1 cellular context compared by ENCODE assay signal in the genomic region with DNA sequence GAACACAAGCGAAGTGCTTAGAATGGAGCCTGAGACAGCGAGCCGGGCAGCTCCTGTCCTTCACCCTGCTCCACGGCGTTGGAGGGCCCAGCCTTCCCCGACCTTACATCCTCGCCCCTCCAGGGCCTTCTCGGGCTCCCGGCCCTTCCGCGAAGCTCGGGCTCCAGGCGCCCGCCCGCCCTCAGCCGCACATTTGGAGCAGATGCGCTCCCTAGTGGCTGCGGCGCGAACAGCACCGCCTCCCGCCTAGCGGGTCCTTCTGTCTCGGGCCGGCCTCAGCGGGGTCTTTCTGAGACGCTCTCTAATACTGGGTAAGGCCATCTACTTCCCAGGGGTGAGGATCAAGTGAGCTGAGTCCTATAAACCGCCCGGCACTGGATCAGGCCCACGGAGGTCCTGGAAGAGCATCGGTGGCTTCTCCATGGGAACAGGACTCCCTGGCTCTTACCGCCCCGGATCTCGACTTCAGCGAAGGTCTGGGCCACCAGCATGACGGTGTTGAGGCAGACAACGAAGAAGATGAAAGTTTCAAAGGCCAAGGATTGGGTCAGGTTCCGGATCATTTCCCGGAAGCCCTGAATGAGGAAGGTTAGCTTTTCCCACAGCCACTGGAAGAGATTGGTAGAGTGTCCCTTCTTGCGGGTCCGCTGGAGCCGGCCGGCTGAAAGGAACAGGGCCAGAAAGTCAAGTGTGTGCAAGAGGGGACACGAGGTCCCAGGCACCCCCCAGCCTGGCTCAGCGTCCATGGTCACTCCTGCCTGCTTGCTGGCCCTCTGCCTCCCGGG.
TF ChIP-seq lines count a peak whose summit lies in the region.

No MANE protein-coding gene starts in this region.

TF ChIP-seq in K562, 482 proteins besides CTCF, POLR2A, EP300 and RAD21 (continued from another document and continues in another):
- TF ChIP-seq, protein P1, sequence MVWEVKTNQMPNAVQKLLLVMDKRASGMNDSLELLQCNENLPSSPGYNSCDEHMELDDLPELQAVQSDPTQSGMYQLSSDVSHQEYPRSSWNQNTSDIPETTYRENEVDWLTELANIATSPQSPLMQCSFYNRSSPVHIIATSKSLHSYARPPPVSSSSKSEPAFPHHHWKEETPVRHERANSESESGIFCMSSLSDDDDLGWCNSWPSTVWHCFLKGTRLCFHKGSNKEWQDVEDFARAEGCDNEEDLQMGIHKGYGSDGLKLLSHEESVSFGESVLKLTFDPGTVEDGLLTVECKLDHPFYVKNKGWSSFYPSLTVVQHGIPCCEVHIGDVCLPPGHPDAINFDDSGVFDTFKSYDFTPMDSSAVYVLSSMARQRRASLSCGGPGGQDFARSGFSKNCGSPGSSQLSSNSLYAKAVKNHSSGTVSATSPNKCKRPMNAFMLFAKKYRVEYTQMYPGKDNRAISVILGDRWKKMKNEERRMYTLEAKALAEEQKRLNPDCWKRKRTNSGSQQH (CRISPR knock-in tag; IDR thresholded peaks at IDR 0.05), result no peak
- no peak for TF ChIP-seq NR1H2 (CRISPR knock-in tag; IDR thresholded peaks at IDR 0.05)
- no peak for TF ChIP-seq ZNF217 (CRISPR knock-in tag; IDR thresholded peaks at IDR 0.05)
- TF ChIP-seq, protein P2, sequence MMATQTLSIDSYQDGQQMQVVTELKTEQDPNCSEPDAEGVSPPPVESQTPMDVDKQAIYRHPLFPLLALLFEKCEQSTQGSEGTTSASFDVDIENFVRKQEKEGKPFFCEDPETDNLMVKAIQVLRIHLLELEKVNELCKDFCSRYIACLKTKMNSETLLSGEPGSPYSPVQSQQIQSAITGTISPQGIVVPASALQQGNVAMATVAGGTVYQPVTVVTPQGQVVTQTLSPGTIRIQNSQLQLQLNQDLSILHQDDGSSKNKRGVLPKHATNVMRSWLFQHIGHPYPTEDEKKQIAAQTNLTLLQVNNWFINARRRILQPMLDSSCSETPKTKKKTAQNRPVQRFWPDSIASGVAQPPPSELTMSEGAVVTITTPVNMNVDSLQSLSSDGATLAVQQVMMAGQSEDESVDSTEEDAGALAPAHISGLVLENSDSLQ (IDR thresholded peaks at IDR 0.05), result no peak
- no peak for TF ChIP-seq MTF1 (CRISPR knock-in tag; IDR thresholded peaks at IDR 0.05; ENCODE audit: borderline replicate concordance)
- TF ChIP-seq HDAC6 (IDR thresholded peaks at IDR 0.05; ENCODE audit: low read depth, low read length), result no peak
- TF ChIP-seq, protein P3, sequence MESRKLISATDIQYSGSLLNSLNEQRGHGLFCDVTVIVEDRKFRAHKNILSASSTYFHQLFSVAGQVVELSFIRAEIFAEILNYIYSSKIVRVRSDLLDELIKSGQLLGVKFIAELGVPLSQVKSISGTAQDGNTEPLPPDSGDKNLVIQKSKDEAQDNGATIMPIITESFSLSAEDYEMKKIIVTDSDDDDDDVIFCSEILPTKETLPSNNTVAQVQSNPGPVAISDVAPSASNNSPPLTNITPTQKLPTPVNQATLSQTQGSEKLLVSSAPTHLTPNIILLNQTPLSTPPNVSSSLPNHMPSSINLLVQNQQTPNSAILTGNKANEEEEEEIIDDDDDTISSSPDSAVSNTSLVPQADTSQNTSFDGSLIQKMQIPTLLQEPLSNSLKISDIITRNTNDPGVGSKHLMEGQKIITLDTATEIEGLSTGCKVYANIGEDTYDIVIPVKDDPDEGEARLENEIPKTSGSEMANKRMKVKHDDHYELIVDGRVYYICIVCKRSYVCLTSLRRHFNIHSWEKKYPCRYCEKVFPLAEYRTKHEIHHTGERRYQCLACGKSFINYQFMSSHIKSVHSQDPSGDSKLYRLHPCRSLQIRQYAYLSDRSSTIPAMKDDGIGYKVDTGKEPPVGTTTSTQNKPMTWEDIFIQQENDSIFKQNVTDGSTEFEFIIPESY (CRISPR knock-in tag; IDR thresholded peaks at IDR 0.05), result peak; percentile 86
- TF ChIP-seq, protein P4, sequence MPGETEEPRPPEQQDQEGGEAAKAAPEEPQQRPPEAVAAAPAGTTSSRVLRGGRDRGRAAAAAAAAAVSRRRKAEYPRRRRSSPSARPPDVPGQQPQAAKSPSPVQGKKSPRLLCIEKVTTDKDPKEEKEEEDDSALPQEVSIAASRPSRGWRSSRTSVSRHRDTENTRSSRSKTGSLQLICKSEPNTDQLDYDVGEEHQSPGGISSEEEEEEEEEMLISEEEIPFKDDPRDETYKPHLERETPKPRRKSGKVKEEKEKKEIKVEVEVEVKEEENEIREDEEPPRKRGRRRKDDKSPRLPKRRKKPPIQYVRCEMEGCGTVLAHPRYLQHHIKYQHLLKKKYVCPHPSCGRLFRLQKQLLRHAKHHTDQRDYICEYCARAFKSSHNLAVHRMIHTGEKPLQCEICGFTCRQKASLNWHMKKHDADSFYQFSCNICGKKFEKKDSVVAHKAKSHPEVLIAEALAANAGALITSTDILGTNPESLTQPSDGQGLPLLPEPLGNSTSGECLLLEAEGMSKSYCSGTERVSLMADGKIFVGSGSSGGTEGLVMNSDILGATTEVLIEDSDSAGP (CRISPR knock-in tag; IDR thresholded peaks at IDR 0.05), result no peak
- TF ChIP-seq EGR1 (conservative IDR thresholded peaks at IDR 0.05), result no peak; the same call in 1 of the 2 replicates
- no peak for TF ChIP-seq CBX2 (IDR thresholded peaks at IDR 0.05; ENCODE audit: insufficient read depth, low read length, poor library complexity, severe bottlenecking)
- TF ChIP-seq DPF2 (IDR thresholded peaks at IDR 0.05), result no peak
- TF ChIP-seq, protein P5, sequence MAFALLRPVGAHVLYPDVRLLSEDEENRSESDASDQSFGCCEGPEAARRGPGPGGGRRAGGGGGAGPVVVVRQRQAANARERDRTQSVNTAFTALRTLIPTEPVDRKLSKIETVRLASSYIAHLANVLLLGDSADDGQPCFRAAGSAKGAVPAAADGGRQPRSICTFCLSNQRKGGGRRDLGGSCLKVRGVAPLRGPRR (CRISPR knock-in tag; IDR thresholded peaks at IDR 0.05), result no peak
- TF ChIP-seq PHB2 (IDR thresholded peaks at IDR 0.05; ENCODE audit: low read depth), result no peak
- peak; percentile 47; the same call in 1 of the 2 replicates for TF ChIP-seq KLF16 (IDR thresholded peaks at IDR 0.05)
- no peak for TF ChIP-seq SRSF1 (IDR thresholded peaks at IDR 0.05; ENCODE audit: low read depth, low read length)
- no peak for TF ChIP-seq ZBED1 (IDR thresholded peaks at IDR 0.05)
- TF ChIP-seq ZNF124 (CRISPR knock-in tag; IDR thresholded peaks at IDR 0.05), result no peak
- TF ChIP-seq, protein P6, sequence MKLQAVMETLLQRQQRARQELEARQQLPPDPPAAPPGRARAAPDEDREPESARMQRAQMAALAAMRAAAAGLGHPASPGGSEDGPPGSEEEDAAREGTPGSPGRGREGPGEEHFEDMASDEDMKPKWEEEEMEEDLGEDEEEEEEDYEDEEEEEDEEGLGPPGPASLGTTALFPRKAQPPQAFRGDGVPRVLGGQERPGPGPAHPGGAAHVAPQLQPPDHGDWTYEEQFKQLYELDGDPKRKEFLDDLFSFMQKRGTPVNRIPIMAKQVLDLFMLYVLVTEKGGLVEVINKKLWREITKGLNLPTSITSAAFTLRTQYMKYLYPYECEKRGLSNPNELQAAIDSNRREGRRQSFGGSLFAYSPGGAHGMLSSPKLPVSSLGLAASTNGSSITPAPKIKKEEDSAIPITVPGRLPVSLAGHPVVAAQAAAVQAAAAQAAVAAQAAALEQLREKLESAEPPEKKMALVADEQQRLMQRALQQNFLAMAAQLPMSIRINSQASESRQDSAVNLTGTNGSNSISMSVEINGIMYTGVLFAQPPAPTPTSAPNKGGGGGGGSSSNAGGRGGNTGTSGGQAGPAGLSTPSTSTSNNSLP (IDR thresholded peaks at IDR 0.05; ENCODE audit: borderline replicate concordance, low read depth, low read length), result no peak
- TF ChIP-seq EWSR1 (IDR thresholded peaks at IDR 0.05; ENCODE audit: borderline replicate concordance, low read depth, partially characterized antibody), result no peak
- TF ChIP-seq XRCC3 (IDR thresholded peaks at IDR 0.05), result no peak
- peak in 1 of 2 experiments; percentile 28; a peak in 1 of 4 replicates for TF ChIP-seq NRF1 (conservative IDR thresholded peaks at IDR 0.05 in 1 of 2, IDR thresholded peaks at IDR 0.05 in 1 of 2)
- no peak for TF ChIP-seq SETDB1 (IDR thresholded peaks at IDR 0.05; ENCODE audit: low read length)
- no peak for TF ChIP-seq ETV1 (tag; conservative IDR thresholded peaks at IDR 0.05; ENCODE audit: low read depth)
- TF ChIP-seq ZFP30 (CRISPR knock-in tag; IDR thresholded peaks at IDR 0.05; ENCODE audit: borderline replicate concordance), result no peak
- TF ChIP-seq, protein P7, sequence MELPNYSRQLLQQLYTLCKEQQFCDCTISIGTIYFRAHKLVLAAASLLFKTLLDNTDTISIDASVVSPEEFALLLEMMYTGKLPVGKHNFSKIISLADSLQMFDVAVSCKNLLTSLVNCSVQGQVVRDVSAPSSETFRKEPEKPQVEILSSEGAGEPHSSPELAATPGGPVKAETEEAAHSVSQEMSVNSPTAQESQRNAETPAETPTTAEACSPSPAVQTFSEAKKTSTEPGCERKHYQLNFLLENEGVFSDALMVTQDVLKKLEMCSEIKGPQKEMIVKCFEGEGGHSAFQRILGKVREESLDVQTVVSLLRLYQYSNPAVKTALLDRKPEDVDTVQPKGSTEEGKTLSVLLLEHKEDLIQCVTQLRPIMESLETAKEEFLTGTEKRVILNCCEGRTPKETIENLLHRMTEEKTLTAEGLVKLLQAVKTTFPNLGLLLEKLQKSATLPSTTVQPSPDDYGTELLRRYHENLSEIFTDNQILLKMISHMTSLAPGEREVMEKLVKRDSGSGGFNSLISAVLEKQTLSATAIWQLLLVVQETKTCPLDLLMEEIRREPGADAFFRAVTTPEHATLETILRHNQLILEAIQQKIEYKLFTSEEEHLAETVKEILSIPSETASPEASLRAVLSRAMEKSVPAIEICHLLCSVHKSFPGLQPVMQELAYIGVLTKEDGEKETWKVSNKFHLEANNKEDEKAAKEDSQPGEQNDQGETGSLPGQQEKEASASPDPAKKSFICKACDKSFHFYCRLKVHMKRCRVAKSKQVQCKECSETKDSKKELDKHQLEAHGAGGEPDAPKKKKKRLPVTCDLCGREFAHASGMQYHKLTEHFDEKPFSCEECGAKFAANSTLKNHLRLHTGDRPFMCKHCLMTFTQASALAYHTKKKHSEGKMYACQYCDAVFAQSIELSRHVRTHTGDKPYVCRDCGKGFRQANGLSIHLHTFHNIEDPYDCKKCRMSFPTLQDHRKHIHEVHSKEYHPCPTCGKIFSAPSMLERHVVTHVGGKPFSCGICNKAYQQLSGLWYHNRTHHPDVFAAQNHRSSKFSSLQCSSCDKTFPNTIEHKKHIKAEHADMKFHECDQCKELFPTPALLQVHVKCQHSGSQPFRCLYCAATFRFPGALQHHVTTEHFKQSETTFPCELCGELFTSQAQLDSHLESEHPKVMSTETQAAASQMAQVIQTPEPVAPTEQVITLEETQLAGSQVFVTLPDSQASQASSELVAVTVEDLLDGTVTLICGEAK (IDR thresholded peaks at IDR 0.05), result 0 out of 2 replicates have a peak, but pooled peaks have one; percentile 9
- TF ChIP-seq, protein P7 (CRISPR knock-in tag; IDR thresholded peaks at IDR 0.05), result no peak
- TF ChIP-seq TAF9B (IDR thresholded peaks at IDR 0.05; ENCODE audit: partially characterized antibody), result no peak
- TF ChIP-seq MIER1 (IDR thresholded peaks at IDR 0.05; ENCODE audit: low read depth), result no peak
- TF ChIP-seq, protein P8, sequence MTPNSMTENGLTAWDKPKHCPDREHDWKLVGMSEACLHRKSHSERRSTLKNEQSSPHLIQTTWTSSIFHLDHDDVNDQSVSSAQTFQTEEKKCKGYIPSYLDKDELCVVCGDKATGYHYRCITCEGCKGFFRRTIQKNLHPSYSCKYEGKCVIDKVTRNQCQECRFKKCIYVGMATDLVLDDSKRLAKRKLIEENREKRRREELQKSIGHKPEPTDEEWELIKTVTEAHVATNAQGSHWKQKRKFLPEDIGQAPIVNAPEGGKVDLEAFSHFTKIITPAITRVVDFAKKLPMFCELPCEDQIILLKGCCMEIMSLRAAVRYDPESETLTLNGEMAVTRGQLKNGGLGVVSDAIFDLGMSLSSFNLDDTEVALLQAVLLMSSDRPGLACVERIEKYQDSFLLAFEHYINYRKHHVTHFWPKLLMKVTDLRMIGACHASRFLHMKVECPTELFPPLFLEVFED (CRISPR knock-in tag; conservative IDR thresholded peaks at IDR 0.05), result no peak
- peak; percentile 62; the same call in 1 of the 2 replicates for TF ChIP-seq GABPB1 (CRISPR knock-in tag; IDR thresholded peaks at IDR 0.05)
- TF ChIP-seq ILF3 (IDR thresholded peaks at IDR 0.05; ENCODE audit: borderline replicate concordance), result no peak
- TF ChIP-seq POLR3G (IDR thresholded peaks at IDR 0.05; ENCODE audit: extremely low read depth, insufficient read length, insufficient replicate concordance), result no peak
- TF ChIP-seq CBX8 (IDR thresholded peaks at IDR 0.05; ENCODE audit: borderline replicate concordance, extremely low read depth, low read depth, low read length, poor library complexity, severe bottlenecking), result no peak
- TF ChIP-seq RUNX1 (IDR thresholded peaks at IDR 0.05; ENCODE audit: low read depth), result no peak
- TF ChIP-seq, protein P9, sequence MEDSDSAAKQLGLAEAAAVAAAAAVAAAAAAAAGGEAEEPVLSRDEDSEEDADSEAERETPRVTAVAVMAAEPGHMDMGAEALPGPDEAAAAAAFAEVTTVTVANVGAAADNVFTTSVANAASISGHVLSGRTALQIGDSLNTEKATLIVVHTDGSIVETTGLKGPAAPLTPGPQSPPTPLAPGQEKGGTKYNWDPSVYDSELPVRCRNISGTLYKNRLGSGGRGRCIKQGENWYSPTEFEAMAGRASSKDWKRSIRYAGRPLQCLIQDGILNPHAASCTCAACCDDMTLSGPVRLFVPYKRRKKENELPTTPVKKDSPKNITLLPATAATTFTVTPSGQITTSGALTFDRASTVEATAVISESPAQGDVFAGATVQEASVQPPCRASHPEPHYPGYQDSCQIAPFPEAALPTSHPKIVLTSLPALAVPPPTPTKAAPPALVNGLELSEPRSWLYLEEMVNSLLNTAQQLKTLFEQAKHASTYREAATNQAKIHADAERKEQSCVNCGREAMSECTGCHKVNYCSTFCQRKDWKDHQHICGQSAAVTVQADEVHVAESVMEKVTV (CRISPR knock-in tag; IDR thresholded peaks at IDR 0.05), result peak; percentile 71
- no peak for TF ChIP-seq PRPF4 (IDR thresholded peaks at IDR 0.05; ENCODE audit: insufficient read depth, low read depth, low read length, poor library complexity, severe bottlenecking)
